In the genomic region with DNA sequence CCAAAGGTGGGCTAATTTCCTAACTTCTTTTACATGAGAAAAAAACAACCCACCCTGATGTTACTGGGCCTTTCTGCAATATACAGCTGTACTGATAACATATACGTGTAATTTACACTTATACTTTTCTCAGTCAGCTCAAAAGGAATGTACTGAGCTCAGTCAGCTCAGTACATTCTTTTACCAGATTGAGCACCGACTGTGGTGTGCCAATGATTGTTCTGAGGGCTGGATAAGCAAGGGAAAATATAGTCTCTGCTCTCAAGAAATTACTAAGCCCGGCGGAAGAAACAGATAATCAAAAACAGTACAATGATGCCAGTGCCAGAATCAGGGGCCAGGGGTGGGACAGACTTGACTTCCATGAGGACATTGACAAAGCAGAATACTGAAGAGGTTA, we compare ENCODE assay signal across 1 cellular context.
TF ChIP-seq lines count a peak whose summit lies in the region.

No MANE protein-coding gene starts in this region.

TF ChIP-seq in IMR-90, 13 proteins besides CTCF, POLR2A, EP300 and RAD21 (continued from another document):
- TF ChIP-seq, protein P1, sequence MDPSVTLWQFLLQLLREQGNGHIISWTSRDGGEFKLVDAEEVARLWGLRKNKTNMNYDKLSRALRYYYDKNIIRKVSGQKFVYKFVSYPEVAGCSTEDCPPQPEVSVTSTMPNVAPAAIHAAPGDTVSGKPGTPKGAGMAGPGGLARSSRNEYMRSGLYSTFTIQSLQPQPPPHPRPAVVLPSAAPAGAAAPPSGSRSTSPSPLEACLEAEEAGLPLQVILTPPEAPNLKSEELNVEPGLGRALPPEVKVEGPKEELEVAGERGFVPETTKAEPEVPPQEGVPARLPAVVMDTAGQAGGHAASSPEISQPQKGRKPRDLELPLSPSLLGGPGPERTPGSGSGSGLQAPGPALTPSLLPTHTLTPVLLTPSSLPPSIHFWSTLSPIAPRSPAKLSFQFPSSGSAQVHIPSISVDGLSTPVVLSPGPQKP (IDR thresholded peaks at IDR 0.05; ENCODE audit: borderline replicate concordance, low read depth, low read length), result no peak
- TF ChIP-seq MAFK (IDR thresholded peaks at IDR 0.05; ENCODE audit: low read depth, low read length), result no peak
- no peak for TF ChIP-seq MXI1 (IDR thresholded peaks at IDR 0.05; ENCODE audit: borderline replicate concordance, low read depth, low read length)
